14 cellular contexts compared by ENCODE assay signal in genomic region chr20:10802201-10802600, GRCh38.
DNase-seq lines count a peak whose midpoint lies in the region; ATAC-seq and TF ChIP-seq lines count a peak whose summit lies in the region.
"Had no signal": no experiment of that assay in that cellular context is flagged by ENCODE, and none has a peak within 500 bp of the region (broad histone marks: within the 10 kb centered on the region; RNA-seq: fewer than 3 reads in every experiment).

No MANE protein-coding gene starts in this region.

- no peaks in the 10 kb centered on the region for H3K27me3 Mint-ChIP-seq in activated T-helper 2 cell treated with anti-CD3 and anti-CD28 coated beads, Interferon-gamma antibody, Interleukin-2, Interleukin-4, amounts not matched to agents 10 μg/mL and 5 μg/mL and 100 μg/mL, durations not matched to agents 14 hours and 24 hours and 36 hours (ENCODE audit: low read depth)

- H3K4me3 Mint-ChIP-seq in activated T-helper 2 cell treated with anti-CD3 and anti-CD28 coated beads, Interferon-gamma antibody, Interleukin-2, Interleukin-4, amounts not matched to agents 10 μg/mL and 5 μg/mL and 100 μg/mL, durations not matched to agents 14 hours and 24 hours and 36 hours (ENCODE audit: low read depth), result no peak overlapping the region

- H3K27ac ChIP-seq in brain microvascular endothelial cell, result no peak overlapping the region
- no peak overlapping the region for H3K27ac ChIP-seq in vagina
- H3K27ac ChIP-seq in upper lobe of left lung, result no peak overlapping the region

- in situ Hi-C loops in brain microvascular endothelial cell (cut with HindIII; ENCODE audit: low pct_ligation_motif_present, low sequenced_read_pairs), result no loop called here

- TF ChIP-seq POLR2A in vagina (IDR thresholded peaks at IDR 0.05) (no peak), upper lobe of left lung (IDR thresholded peaks at IDR 0.05) (no peak)

- ATAC-seq in upper lobe of left lung (ENCODE audit: low FRiP score in 2 of 2), result no peak

- TF ChIP-seq EP300 in upper lobe of left lung (IDR thresholded peaks at IDR 0.05), result no peak

- no peak overlapping the region for H3K4me3 ChIP-seq in brain microvascular endothelial cell (ENCODE audit: low read depth, low read length)
- H3K4me3 ChIP-seq in vagina, result no peak overlapping the region
- no peak overlapping the region for H3K4me3 ChIP-seq in upper lobe of left lung

- H3K9me3 ChIP-seq in vagina, result no peaks in the 10 kb centered on the region
- no peaks in the 10 kb centered on the region for H3K9me3 ChIP-seq in upper lobe of left lung

- TF ChIP-seq CTCF in brain microvascular endothelial cell (IDR thresholded peaks at IDR 0.05; ENCODE audit: low read depth, low read length, missing control alignments) (no peak), vagina (IDR thresholded peaks at IDR 0.05) (no peak), upper lobe of left lung (IDR thresholded peaks at IDR 0.05) (no peak)

- WGBS in upper lobe of left lung, 2 donors, result 64 to 77% methylated on average over 3 of the region's 3 CpGs

- peak; percentile 8 for DNase-seq in LHCN-M2 (ENCODE audit: low read depth)
- DNase-seq in brain microvascular endothelial cell, result peak; percentile 9
- DNase-seq in iris pigment epithelial cell (ENCODE audit: low read depth), result peak; percentile 12
- no peak for DNase-seq in vagina (ENCODE audit: extremely low spot score in 2 of 2)
- DNase-seq in upper lobe of left lung, result no peak
- DNase-seq in activated T-helper 2 cell treated with anti-CD3 and anti-CD28 coated beads, Interferon-gamma antibody, Interleukin-2, Interleukin-4, amounts not matched to agents 10 μg/mL and 5 μg/mL and 100 μg/mL, durations not matched to agents 14 hours and 24 hours and 36 hours (ENCODE audit: low spot score), result no peak
- DNase-seq in NCI-H2029 treated with DMSO at 0.1 percent for 48 hours (lab: John Stamatoyannopoulos, UW), result no peak
- DNase-seq: C1 segment of cervical spinal cord; HCEC 1CT; NCI-H146; NCI-H2227 treated with DMSO at 0.1 percent for 48 hours; NCI-H526; NK-92 treated with Interleukin-12 subunit alpha and Interleukin-12 subunit beta, amount 100 ng/mL, for 24 hours; OCI-M1 had no signal

- no peaks in the 10 kb centered on the region for H3K9me3 Mint-ChIP-seq in activated T-helper 2 cell treated with anti-CD3 and anti-CD28 coated beads, Interferon-gamma antibody, Interleukin-2, Interleukin-4, amounts not matched to agents 10 μg/mL and 5 μg/mL and 100 μg/mL, durations not matched to agents 14 hours and 24 hours and 36 hours

- H3K27ac Mint-ChIP-seq in activated T-helper 2 cell treated with anti-CD3 and anti-CD28 coated beads, Interferon-gamma antibody, Interleukin-2, Interleukin-4, amounts not matched to agents 10 μg/mL and 5 μg/mL and 100 μg/mL, durations not matched to agents 14 hours and 24 hours and 36 hours, result no peak overlapping the region

- H3K36me3 ChIP-seq in brain microvascular endothelial cell (replicated peaks), result no peaks in the 10 kb centered on the region
- H3K36me3 ChIP-seq in vagina, result no peaks in the 10 kb centered on the region
- no peaks in the 10 kb centered on the region for H3K36me3 ChIP-seq in upper lobe of left lung

- H3K4me1 Mint-ChIP-seq in activated T-helper 2 cell treated with anti-CD3 and anti-CD28 coated beads, Interferon-gamma antibody, Interleukin-2, Interleukin-4, amounts not matched to agents 10 μg/mL and 5 μg/mL and 100 μg/mL, durations not matched to agents 14 hours and 24 hours and 36 hours (ENCODE audit: low read depth), result no peaks in the 10 kb centered on the region

- H3K36me3 Mint-ChIP-seq in activated T-helper 2 cell treated with anti-CD3 and anti-CD28 coated beads, Interferon-gamma antibody, Interleukin-2, Interleukin-4, amounts not matched to agents 10 μg/mL and 5 μg/mL and 100 μg/mL, durations not matched to agents 14 hours and 24 hours and 36 hours (ENCODE audit: low read depth), result no peaks in the 10 kb centered on the region

- H3K27me3 ChIP-seq in brain microvascular endothelial cell (replicated peaks) (no peaks in the 10 kb centered on the region), vagina (no peaks in the 10 kb centered on the region), upper lobe of left lung (no peaks in the 10 kb centered on the region)

- intact Hi-C loops in vagina (cut with DNase I), result no loop called here
- intact Hi-C loops in activated T-helper 2 cell treated with anti-CD3 and anti-CD28 coated beads, Interferon-gamma antibody, Interleukin-2, Interleukin-4, amounts not matched to agents 10 μg/mL and 5 μg/mL and 100 μg/mL, durations not matched to agents 14 hours and 24 hours and 36 hours (cut with micrococcal nuclease), result no loop called here

- H3K4me1 ChIP-seq in vagina, result no peaks in the 10 kb centered on the region
- H3K4me1 ChIP-seq in upper lobe of left lung, result peaks cover 0 to 5% (median 0%) of the 10 kb centered on the region in 4 donors

Comparison
In these comparisons a context has a peak if more than half of its experiments do, and no peak if none do; other contexts are left out.
1. DNase-seq: peak in LHCN-M2 (single experiment), brain microvascular endothelial cell (single experiment) and iris pigment epithelial cell (single experiment); none in vagina (0 of 2), upper lobe of left lung (0 of 2), activated T-helper 2 cell treated with anti-CD3 and anti-CD28 coated beads, Interferon-gamma antibody, Interleukin-2, Interleukin-4, amounts not matched to agents 10 μg/mL and 5 μg/mL and 100 μg/mL, durations not matched to agents 14 hours and 24 hours and 36 hours (single experiment) and NCI-H2029 treated with DMSO at 0.1 percent for 48 hours (single experiment).